Comparison of ENCODE assay signal across 9 cellular contexts in genomic region chr2:205758051-205758450, GRCh38.
DNase-seq lines count a peak whose midpoint lies in the region; ATAC-seq and TF ChIP-seq lines count a peak whose summit lies in the region.
"Had no signal": no experiment of that assay in that cellular context is flagged by ENCODE, and none has a peak within 500 bp of the region (broad histone marks: within the 10 kb centered on the region; RNA-seq: fewer than 3 reads in every experiment).

No MANE protein-coding gene starts in this region.

- H3K9me3 ChIP-seq in MG63 (no peaks in the 10 kb centered on the region), uterus (no peaks in the 10 kb centered on the region)

- no peaks in the 10 kb centered on the region for H3K27me3 ChIP-seq in MG63
- H3K27me3 ChIP-seq in uterus: no peaks in the 10 kb centered on the region

- no peak for TF ChIP-seq CTCF in uterus (IDR thresholded peaks at IDR 0.05)

- peak overlapping the region; percentile 74 to 89 for H3K27ac ChIP-seq in uterus
- H3K27ac ChIP-seq: HL-60, VCaP had no signal

- DNase-seq in MG63: peak; percentile 40
- DNase-seq in cerebellum (ENCODE audit: low spot score): peak; percentile 23
- DNase-seq in kidney tubule cell (ENCODE audit: low spot score): peak; percentile 53
- peak; percentile 51 to 67 for DNase-seq in uterus
- no peak for DNase-seq in OCI-M2 (lab: John Stamatoyannopoulos, UW; ENCODE audit: unreplicated experiment)
- DNase-seq in RPMI8226: no peak

- no peak for TF ChIP-seq POLR2A in uterus (IDR thresholded peaks at IDR 0.05)

- H3K36me3 ChIP-seq in MG63 (no peaks in the 10 kb centered on the region), uterus (no peaks in the 10 kb centered on the region)

- H3K4me1 ChIP-seq in uterus: peaks cover 5 to 16% of the 10 kb centered on the region in 2 donors

- H3K4me3 ChIP-seq in MG63 (no peak overlapping the region), uterus (no peak overlapping the region)

- intact Hi-C loops in uterus (cut with DNase I; ENCODE audit: low total_unique reads): loop anchor here (10.0 kb wide), 1 partner anchor 73 kb away; the partner anchor contains the start of gene NRP2

- no peak for ATAC-seq in GM19467 (IDR thresholded peaks at IDR 0.05; ENCODE audit: unreplicated experiment)

Comparison
In these comparisons a context has a peak if more than half of its experiments do, and no peak if none do; other contexts are left out.
1. DNase-seq: peak in MG63 (single experiment), cerebellum (single experiment), kidney tubule cell (single experiment) and uterus (2 of 2); none in OCI-M2 (single experiment) and RPMI8226 (single experiment).